17 cellular contexts compared by ENCODE assay signal in the genomic region with DNA sequence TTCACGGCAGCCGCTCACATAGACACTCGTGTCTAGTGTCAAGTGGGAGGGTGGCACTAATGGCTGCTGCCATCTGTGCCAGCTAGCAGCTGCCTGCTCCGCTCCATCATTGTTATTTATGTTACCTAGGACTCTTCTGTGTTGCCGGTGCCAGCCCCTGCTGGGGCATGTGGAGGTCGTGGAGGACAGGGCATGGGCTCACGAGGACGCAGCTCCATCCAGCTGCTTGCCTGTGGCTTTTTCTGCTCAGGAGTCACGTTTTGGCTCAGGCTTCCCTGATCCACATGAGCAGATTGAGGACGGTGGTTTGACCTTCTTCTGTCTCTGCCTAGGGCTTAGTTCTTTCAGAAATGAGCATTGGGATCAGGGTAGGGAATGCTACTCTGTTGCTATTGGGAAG. TPM values are rescaled to one million over a fixed set of nuclear protein-coding genes. Genes with fewer than 3 reads are reported as not detected.
DNase-seq lines count a peak whose midpoint lies in the region; ATAC-seq and TF ChIP-seq lines count a peak whose summit lies in the region.
"Had no signal": no experiment of that assay in that cellular context is flagged by ENCODE, and none has a peak within 500 bp of the region (broad histone marks: within the 10 kb centered on the region; RNA-seq: fewer than 3 reads in every experiment).

No MANE protein-coding gene starts in this region.

- H3K9ac ChIP-seq in skeletal muscle tissue (ENCODE audit: low read depth in 1 of 3, low read length in 3 of 3) = peak overlapping the region in 1 of 3 donors; percentile 66

- H3K9me3 ChIP-seq in adrenal gland (replicated peaks in 1 of 3) (no peaks in the 10 kb centered on the region), skeletal muscle tissue (ENCODE audit: control insufficient read depth in 3 of 3, low read length in 3 of 3) (no peaks in the 10 kb centered on the region)

- DNase-seq in NCI-H1694 (lab: John Stamatoyannopoulos, UW) (peak; percentile 35), adrenal gland (no peak), left ventricle myocardium superior (peak; percentile 82), Kasumi-1 (lab: John Stamatoyannopoulos, UW) (no peak), CD14-positive monocyte (ENCODE audit: low spot score) (no peak), SHP77 treated with DMSO at 0.1 percent for 48 hours (lab: John Stamatoyannopoulos, UW) (no peak)
- DNase-seq: ACHN; CD4-positive, alpha-beta memory T cell; DMS79 treated with DMSO at 0.1 percent for 48 hours; NCI-H1048; NCI-H187; NCI-H524 treated with DMSO at 0.1 percent for 48 hours; NK-92 treated with Interleukin-12 subunit alpha and Interleukin-12 subunit beta, amount 100 ng/mL, for 24 hours; OCI-M1 had no signal

- H3K4me1 Mint-ChIP-seq in CD14-positive monocyte = no peaks in the 10 kb centered on the region

- H3K27me3 ChIP-seq in adrenal gland (no peaks in the 10 kb centered on the region), skeletal muscle tissue (ENCODE audit: control insufficient read depth in 3 of 3, insufficient read depth in 3 of 3, low read length in 3 of 3) (no peaks in the 10 kb centered on the region)

- H3K36me3 ChIP-seq in adrenal gland (replicated peaks in 1 of 2) (peaks cover 0 to 17% of the 10 kb centered on the region in 2 donors), skeletal muscle tissue (ENCODE audit: control insufficient read depth in 3 of 3, insufficient read depth in 3 of 3, low read length in 3 of 3) (peaks cover 8 to 22% (median 19%) of the 10 kb centered on the region in 3 donors)

- H3K27ac ChIP-seq in adrenal gland (peak overlapping the region in 3 of 5 donors; percentile 16 to 48 (median 43)), skeletal muscle tissue (ENCODE audit: low read depth, low read length) (peak overlapping the region; percentile 75)

- H3K27me3 Mint-ChIP-seq in CD14-positive monocyte (ENCODE audit: low read depth in 3 of 3) = peaks cover 0 to 1% (median 0%) of the 10 kb centered on the region in 3 donors
- H3K27me3 Mint-ChIP-seq: CD4-positive, alpha-beta memory T cell; IgD-negative memory B cell had no signal

- H3K9me3 Mint-ChIP-seq in CD14-positive monocyte = peaks cover 11 to 18% (median 14%) of the 10 kb centered on the region in 7 donors

- TF ChIP-seq POLR2A in adrenal gland (IDR thresholded peaks at IDR 0.05) = no peak

- H3K27ac Mint-ChIP-seq in CD14-positive monocyte = no peak overlapping the region
- H3K27ac Mint-ChIP-seq: IgD-negative memory B cell had no signal

- H3K4me3 ChIP-seq in adrenal gland = no peak overlapping the region
- peak overlapping the region in 1 of 3 donors; percentile 31 for H3K4me3 ChIP-seq in skeletal muscle tissue (ENCODE audit: low read length in 3 of 3)

- no peak for TF ChIP-seq CTCF in adrenal gland (IDR thresholded peaks at IDR 0.05)
- no peak for TF ChIP-seq CTCF in CD14-positive monocyte (IDR thresholded peaks at IDR 0.05)

- peaks cover 61 to 86% of the 10 kb centered on the region in 2 donors for H3K36me3 Mint-ChIP-seq in CD14-positive monocyte

- intact Hi-C loops in adrenal gland (cut with DNase I) (no loop called here), left ventricle myocardium superior (cut with micrococcal nuclease) (no loop called here), CD14-positive monocyte (cut with micrococcal nuclease) (no loop called here)

- no peak overlapping the region for H3K4me3 Mint-ChIP-seq in CD14-positive monocyte
- H3K4me3 Mint-ChIP-seq: CD4-positive, alpha-beta memory T cell; IgD-negative memory B cell had no signal

- H3K4me1 ChIP-seq in adrenal gland (replicated peaks in 1 of 2) = peaks cover 8 to 25% of the 10 kb centered on the region in 2 donors
- H3K4me1 ChIP-seq in skeletal muscle tissue (ENCODE audit: control insufficient read depth in 3 of 3, insufficient read depth in 3 of 3, low read length in 3 of 3) = peaks cover 31 to 50% (median 45%) of the 10 kb centered on the region in 3 donors

- 46 to 67% (median 62%) methylated on average over 6 to 10 of the region's 10 CpGs for WGBS in adrenal gland, 4 donors

- peak; percentile 91 for ATAC-seq in left ventricle myocardium superior
- ATAC-seq: HCT116 had no signal

RNA-seq across cellular contexts. Expression of gene TPCN1, which starts 31.2 kb away (rescaled TPM):
- total RNA-seq in adrenal gland (100 to 1,000 TPM in 3 of 8 donors, 10 to 100 TPM in 5; 50.4 to 144 (median 90.5) TPM), left ventricle myocardium superior (145 TPM), skeletal muscle tissue (11.0 TPM)
- polyA plus RNA-seq in adrenal gland (100 to 1,000 TPM in 1 of 3 donors, 10 to 100 TPM in 2; 35.1 to 198 (median 80.6) TPM), CD14-positive monocyte (10 to 100 TPM; 20.4 to 34.9 TPM)

Comparison
In these comparisons a context has a peak if more than half of its experiments do, and no peak if none do; other contexts are left out.
1. DNase-seq: peak in NCI-H1694 (single experiment) and left ventricle myocardium superior (single experiment); none in adrenal gland (0 of 7), Kasumi-1 (0 of 2), CD14-positive monocyte (single experiment) and SHP77 treated with DMSO at 0.1 percent for 48 hours (single experiment).